ENCODE assay signal across 13 cellular contexts in the genomic region with DNA sequence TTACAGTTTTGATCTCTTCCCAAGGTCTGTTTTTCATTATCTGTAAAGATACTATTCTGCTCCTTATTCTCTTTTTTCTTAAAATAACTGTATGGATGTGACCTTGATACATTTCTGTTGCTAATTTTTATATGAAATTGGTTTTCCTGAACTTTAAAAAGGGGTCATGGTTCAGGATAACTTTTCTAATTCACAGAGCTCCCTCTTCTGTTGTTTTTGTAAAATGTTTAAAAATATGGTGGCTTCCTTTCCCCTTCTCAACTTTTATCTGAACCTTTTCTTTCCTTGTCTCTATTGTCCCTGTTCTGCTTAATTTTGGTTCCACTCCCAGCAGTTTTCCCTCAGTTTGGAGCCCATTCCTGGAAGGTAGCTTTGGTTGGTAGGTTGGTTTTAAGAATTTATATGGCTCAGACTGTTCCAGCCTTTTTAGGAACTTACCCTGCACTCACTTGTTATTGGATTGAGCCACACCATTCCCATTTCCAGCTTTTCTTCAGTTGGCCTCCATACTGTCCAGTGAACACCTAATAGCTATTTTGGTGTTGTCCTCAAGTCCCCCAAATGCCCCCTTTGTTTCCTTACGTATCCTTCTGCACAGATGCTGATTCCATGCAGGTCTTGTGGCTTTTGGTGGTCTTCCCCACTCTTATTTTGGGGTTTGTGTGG.
DNase-seq lines count a peak whose midpoint lies in the region; ATAC-seq, FAIRE-seq and TF ChIP-seq lines count a peak whose summit lies in the region.
"Had no signal": no experiment of that assay in that cellular context is flagged by ENCODE, and none has a peak within 500 bp of the region (broad histone marks: within the 10 kb centered on the region; RNA-seq: fewer than 3 reads in every experiment).

No MANE protein-coding gene starts in this region.

- no peak for ATAC-seq in HG03378 (IDR thresholded peaks at IDR 0.05; ENCODE audit: unreplicated experiment)
- ATAC-seq: Panc1 had no signal

- no peaks in the 10 kb centered on the region for H3K36me3 ChIP-seq in CD8-positive, alpha-beta memory T cell (ENCODE audit: insufficient read depth, low read length)
- H3K36me3 ChIP-seq in bronchial epithelial cell (ENCODE audit: control insufficient read depth, insufficient read depth, low read length), result no peaks in the 10 kb centered on the region

- POLR2A ChIA-PET in CD8-positive, alpha-beta memory T cell (lab: Charles Lee), result no interaction called here

- no peaks in the 10 kb centered on the region for H3K27me3 Mint-ChIP-seq in CD8-positive, alpha-beta memory T cell
- H3K27me3 Mint-ChIP-seq in HFFc6 (ENCODE audit: insufficient read depth) (no peaks in the 10 kb centered on the region; the same call in 1 of the 2 replicates), mesothelial cell of epicardium (ENCODE audit: low read depth) (no peaks in the 10 kb centered on the region)
- H3K27me3 Mint-ChIP-seq: activated B cell treated with CpG ODN at 0.5 μM for 24 hours had no signal

- peaks cover 18 to 35% (median 20%) of the 10 kb centered on the region in 3 donors for H3K4me1 Mint-ChIP-seq in CD8-positive, alpha-beta memory T cell
- H3K4me1 Mint-ChIP-seq in HFFc6 (ENCODE audit: low read depth), result peaks cover 50% of the 10 kb centered on the region
- H3K4me1 Mint-ChIP-seq in mesothelial cell of epicardium, result peaks cover 62% of the 10 kb centered on the region

- CTCF ChIA-PET in CD8-positive, alpha-beta memory T cell (lab: Charles Lee), result interaction anchor here (0.9 to 1.4 kb wide), 2 partner anchors 11 to 155 kb away, joined by 3 to 4 read pairs; no protein-coding TSS in a partner anchor

- no peaks in the 10 kb centered on the region for H3K4me1 ChIP-seq in CD8-positive, alpha-beta memory T cell (ENCODE audit: insufficient read depth, low read length)

- H3K27ac Mint-ChIP-seq in CD8-positive, alpha-beta memory T cell, result peak overlapping the region in 5 of 8 donors; percentile 7 to 86 (median 74)
- peak overlapping the region; percentile 50 for H3K27ac Mint-ChIP-seq in HFFc6
- H3K27ac Mint-ChIP-seq in mesothelial cell of epicardium, result peak overlapping the region; percentile 93
- H3K27ac Mint-ChIP-seq: activated B cell treated with CpG ODN at 0.5 μM for 24 hours had no signal

- H3K27me3 ChIP-seq in CD8-positive, alpha-beta memory T cell (ENCODE audit: insufficient read depth, low read length, poor library complexity, severe bottlenecking), result no peaks in the 10 kb centered on the region
- no peaks in the 10 kb centered on the region for H3K27me3 ChIP-seq in bronchial epithelial cell (ENCODE audit: control insufficient read depth, insufficient read depth, low read length)

- peak; percentile 7; the same call in 1 of the 2 replicates for TF ChIP-seq CTCF in HFFc6 (IDR thresholded peaks at IDR 0.05)
- TF ChIP-seq CTCF in bronchial epithelial cell (IDR thresholded peaks at IDR 0.05; ENCODE audit: insufficient read depth, low read length, severe bottlenecking), result peak; percentile 13
- no peak for TF ChIP-seq CTCF in mesothelial cell of epicardium (IDR thresholded peaks at IDR 0.05; ENCODE audit: unreplicated experiment)

- no peak for FAIRE-seq in bronchial epithelial cell (lab: Jason Lieb, UNC)

- DNase-seq in CD8-positive, alpha-beta memory T cell, result no peak
- DNase-seq in HFFc6 (no peak), bronchial epithelial cell (ENCODE audit: low read depth) (peak; percentile 18), mesothelial cell of epicardium (ENCODE audit: low spot score in 2 of 2, unreplicated experiment in 2 of 2) (no peak), NCI-H446 (lab: John Stamatoyannopoulos, UW) (no peak)
- no peak for DNase-seq in activated CD4-positive, alpha-beta T cell treated with anti-CD3 and anti-CD28 coated beads for 4 hours
- no peak for DNase-seq in activated CD8-positive, alpha-beta memory T cell treated with anti-CD3 and anti-CD28 coated beads for 24 hours
- DNase-seq: activated B cell treated with CpG ODN at 0.5 μM for 24 hours, activated gamma-delta T cell treated with Interleukin-2 at 50 U/mL for 16 hours, DMS79, NCI-H1694 treated with DMSO at 0.1 percent for 48 hours had no signal

- H3K36me3 Mint-ChIP-seq in CD8-positive, alpha-beta memory T cell, result peaks cover 0 to 15% (median 6%) of the 10 kb centered on the region in 3 donors
- H3K36me3 Mint-ChIP-seq in HFFc6 (ENCODE audit: low read depth) (no peaks in the 10 kb centered on the region), mesothelial cell of epicardium (no peaks in the 10 kb centered on the region)

- H3K9me3 ChIP-seq in CD8-positive, alpha-beta memory T cell (ENCODE audit: low read length), result no peaks in the 10 kb centered on the region

- no peak overlapping the region for H3K4me3 Mint-ChIP-seq in CD8-positive, alpha-beta memory T cell
- H3K4me3 Mint-ChIP-seq in HFFc6 (no peak overlapping the region), mesothelial cell of epicardium (no peak overlapping the region)
- H3K4me3 Mint-ChIP-seq: activated B cell treated with CpG ODN at 0.5 μM for 24 hours had no signal

- H3K27ac ChIP-seq in CD8-positive, alpha-beta memory T cell (ENCODE audit: low read depth, low read length), result no peak overlapping the region

- H3K9me3 Mint-ChIP-seq in CD8-positive, alpha-beta memory T cell, result no peaks in the 10 kb centered on the region
- H3K9me3 Mint-ChIP-seq in HFFc6 (no peaks in the 10 kb centered on the region), mesothelial cell of epicardium (no peaks in the 10 kb centered on the region)
- H3K9me3 Mint-ChIP-seq: activated B cell treated with CpG ODN at 0.5 μM for 24 hours had no signal

- no peak overlapping the region for H3K4me3 ChIP-seq in CD8-positive, alpha-beta memory T cell (ENCODE audit: low read length)
- H3K4me3 ChIP-seq in bronchial epithelial cell (ENCODE audit: low read depth, low read length), result no peak overlapping the region
